Comparison of ENCODE assay signal across 8 cellular contexts in the genomic region with DNA sequence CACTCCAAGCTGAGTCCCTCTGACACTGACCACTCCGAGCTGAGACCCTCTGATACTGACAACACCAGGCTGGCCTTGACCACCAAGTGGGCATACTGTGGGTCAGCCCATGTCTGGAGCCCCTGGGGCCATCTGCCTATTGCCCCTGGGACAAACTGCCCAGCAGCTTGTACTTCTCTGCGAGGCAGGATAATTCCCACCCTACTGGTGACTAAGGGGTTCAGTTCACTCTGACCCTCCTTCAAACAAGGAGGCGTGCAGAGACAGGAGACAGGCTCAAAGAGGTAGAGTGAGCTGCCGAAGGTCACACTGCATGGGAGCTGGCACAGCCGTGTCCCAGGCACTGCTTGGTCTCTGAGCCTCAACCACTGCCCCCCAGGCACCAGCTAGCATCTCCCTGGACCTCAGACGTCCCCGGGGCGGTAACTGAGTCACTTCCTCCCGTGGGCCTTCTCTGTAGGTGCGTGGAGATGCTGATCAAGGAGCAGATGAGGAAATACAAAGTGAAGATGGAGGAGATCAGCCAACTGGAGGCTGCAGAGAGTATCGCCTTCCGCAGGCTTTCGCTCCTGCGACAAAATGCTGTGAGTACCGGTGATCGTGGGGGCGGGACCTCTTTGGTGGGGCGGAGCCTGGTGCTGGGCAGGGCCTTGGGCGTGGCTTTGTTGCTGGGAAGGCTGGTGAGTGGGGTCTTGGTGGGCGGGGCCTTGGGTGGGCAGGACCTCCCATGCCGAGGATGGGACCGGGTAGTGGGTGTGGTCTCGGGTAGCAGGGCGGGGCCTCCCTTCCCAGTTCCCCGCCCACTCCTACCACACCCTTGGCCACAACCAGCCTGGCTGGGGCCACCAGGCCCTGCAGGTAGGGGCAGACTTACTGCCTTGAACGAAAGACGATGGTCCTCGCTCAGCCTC. TPM values are rescaled to one million over a fixed set of nuclear protein-coding genes. Genes with fewer than 3 reads are reported as not detected.
DNase-seq lines count a peak whose midpoint lies in the region; ATAC-seq and TF ChIP-seq lines count a peak whose summit lies in the region.
"Had no signal": no experiment of that assay in that cellular context is flagged by ENCODE, and none has a peak within 500 bp of the region (broad histone marks: within the 10 kb centered on the region; RNA-seq: fewer than 3 reads in every experiment).

No MANE protein-coding gene starts in this region.

- no peak for ATAC-seq in GM19395 (IDR thresholded peaks at IDR 0.05; ENCODE audit: unreplicated experiment)
- no peak for ATAC-seq in GM21515 (IDR thresholded peaks at IDR 0.05; ENCODE audit: unreplicated experiment)

- H3K27me3 ChIP-seq in GM06990 (replicated peaks; ENCODE audit: control insufficient read depth, insufficient read depth, low read length) = no peaks in the 10 kb centered on the region

- TF ChIP-seq CTCF in GM06990 (IDR thresholded peaks at IDR 0.05; ENCODE audit: insufficient read depth, low read length, poor library complexity, severe bottlenecking) = no peak

- DNase-seq in GM06990 (ENCODE audit: extremely low read depth, insufficient read length) = peak; percentile 78
- peak; percentile 63 for DNase-seq in M059J (ENCODE audit: low read depth)
- peak; percentile 62 for DNase-seq in activated T-cell treated with anti-CD3 and anti-CD28 coated beads for 48 hours (ENCODE audit: low read depth)
- peak; percentile 64 for DNase-seq in left kidney (ENCODE audit: low read depth, low spot score)
- no peak for DNase-seq in OCI-M2 (lab: John Stamatoyannopoulos, UW; ENCODE audit: unreplicated experiment)

- H3K36me3 ChIP-seq in GM06990 (ENCODE audit: control insufficient read depth, insufficient read depth, low read length) = peaks cover 46% of the 10 kb centered on the region

- H3K4me3 ChIP-seq in GM06990 (replicated peaks; ENCODE audit: low read depth, low read length) = no peak overlapping the region
- H3K4me3 ChIP-seq: lung had no signal

RNA-seq across cellular contexts. Expression of a gene that starts 5.8 kb away (rescaled TPM):
- total RNA-seq in M059J (2014; rRNA removed; shearing (Covaris generic)) = 17.9 and 18.1 TPM in 2 replicates

RNA-seq across cellular contexts. Expression of a gene that starts 16.6 kb away (rescaled TPM):
- 7.9 and 9.7 TPM in 2 replicates for total RNA-seq in M059J (2014; rRNA removed; shearing (Covaris generic))

RNA-seq across cellular contexts. Expression of a gene that starts 36.3 kb away (rescaled TPM):
- total RNA-seq in M059J (2014; rRNA removed; shearing (Covaris generic)) = 35.5 and 56.4 TPM in 2 replicates

RNA-seq across cellular contexts. Expression of a gene that starts 55.2 kb away (rescaled TPM):
- not detected in 2 replicates for total RNA-seq in M059J (2014; rRNA removed; shearing (Covaris generic))

RNA-seq across cellular contexts. Expression of a gene that starts 57.9 kb away (rescaled TPM):
- total RNA-seq in M059J (2014; rRNA removed; shearing (Covaris generic)) = 121 and 122 TPM in 2 replicates
